In genomic region chr6:34469499-34469898, GRCh38 we compare ENCODE assay signal across 23 cellular contexts. TPM values are rescaled to one million over a fixed set of nuclear protein-coding genes. Genes with fewer than 3 reads are reported as not detected.
A peak's percentile ranks its signal among the peaks of the same experiment; 100 is the strongest.
DNase-seq lines count a peak whose midpoint lies in the region; ATAC-seq and TF ChIP-seq lines count a peak whose summit lies in the region.
"Had no signal": no experiment of that assay in that cellular context is flagged by ENCODE, and none has a peak within 500 bp of the region (broad histone marks: within the 10 kb centered on the region; RNA-seq: fewer than 3 reads in every experiment).

No MANE protein-coding gene starts in this region.

- no peak overlapping the region for H3K4ac ChIP-seq in neuronal stem cell (ENCODE audit: low read length)

- POLR2A ChIA-PET in HCT116 (lab: Charles Lee), result interaction anchor here (0.6 kb wide), 1 partner anchor 46 kb away, joined by 3 read pairs; no protein-coding TSS in a partner anchor

- H3K79me2 ChIP-seq in HCT116 (ENCODE audit: insufficient read depth, low read length) (no peaks in the 10 kb centered on the region), SU-DHL-6 (ENCODE audit: insufficient read depth, low read length) (peaks cover 17% of the 10 kb centered on the region; the same call in 1 of the 2 replicates)

- no peak for TF ChIP-seq POLR2A in HCT116 (IDR thresholded peaks at IDR 0.05; ENCODE audit: borderline replicate concordance, extremely low read depth, insufficient read depth, insufficient read length)
- no peak for TF ChIP-seq POLR2A in uterus (IDR thresholded peaks at IDR 0.05)

- peak overlapping the region; percentile 95 for H2AK5ac ChIP-seq in neuronal stem cell (ENCODE audit: low read depth, low read length)

- H3K27me3 ChIP-seq in BLaER1 (0 out of 2 replicates have a peak, but pooled peaks cover 4% of the 10 kb centered on the region), HCT116 (ENCODE audit: insufficient read depth, low read length) (no peaks in the 10 kb centered on the region), SU-DHL-6 (ENCODE audit: low read length) (no peaks in the 10 kb centered on the region), neuronal stem cell (ENCODE audit: control insufficient read depth in 3 of 3, insufficient read depth in 3 of 3, low read depth in 1 of 3, low read length in 3 of 3) (peaks cover 0 to 39% (median 14%) of the 10 kb centered on the region in 3 experiments), uterus (no peaks in the 10 kb centered on the region)
- H3K27me3 ChIP-seq: BE2C had no signal

- H2AFZ ChIP-seq in HCT116 (ENCODE audit: low read depth, low read length, poor library complexity, severe bottlenecking), result no peak overlapping the region
- no peak overlapping the region for H2AFZ ChIP-seq in SU-DHL-6 (ENCODE audit: low read depth, low read length, severe bottlenecking)
- H2AFZ ChIP-seq in neuronal stem cell (ENCODE audit: low read length), result no peak overlapping the region
- H2AFZ ChIP-seq: GM23248 had no signal

- H3K9ac ChIP-seq in BLaER1, result no peak overlapping the region
- H3K9ac ChIP-seq in HCT116 (ENCODE audit: low read length), result no peak overlapping the region
- 0 out of 2 replicates have a peak overlapping the region, but pooled peaks have one; percentile 31 for H3K9ac ChIP-seq in SU-DHL-6 (ENCODE audit: low read length)
- no peak overlapping the region for H3K9ac ChIP-seq in neuronal stem cell (ENCODE audit: low read depth, low read length, poor library complexity)
- H3K9ac ChIP-seq: GM23248 had no signal

- ATAC-seq in HCT116, result no peak
- ATAC-seq in HG03354 (IDR thresholded peaks at IDR 0.05; ENCODE audit: poor library complexity, severe bottlenecking, unreplicated experiment), result no peak
- ATAC-seq: A549, Right ventricle myocardium inferior had no signal

- TF ChIP-seq CTCF in HCT116 (IDR thresholded peaks at IDR 0.05 in 2 of 3, conservative IDR thresholded peaks at IDR 0.05 in 1 of 3; ENCODE audit: borderline replicate concordance in 1 of 3, insufficient read depth in 1 of 3, low read depth in 2 of 3, low read length in 2 of 3), result no peak
- TF ChIP-seq CTCF in SU-DHL-6 (IDR thresholded peaks at IDR 0.05; ENCODE audit: insufficient read depth, low read length, poor library complexity, severe bottlenecking), result no peak
- TF ChIP-seq CTCF in uterus (IDR thresholded peaks at IDR 0.05), result no peak

- peaks cover 48% of the 10 kb centered on the region for H3K4me1 ChIP-seq in BLaER1
- peaks cover 0 to 13% of the 10 kb centered on the region in 2 experiments; a peak in 1 of 4 replicates for H3K4me1 ChIP-seq in HCT116 (ENCODE audit: control insufficient read depth in 1 of 2, insufficient read depth in 2 of 2, low read length in 2 of 2)
- H3K4me1 ChIP-seq in neuronal stem cell (ENCODE audit: control insufficient read depth in 2 of 2, insufficient read depth in 1 of 2, low read depth in 1 of 2, low read length in 2 of 2), result peaks cover 4 to 6% of the 10 kb centered on the region in 2 donors
- H3K4me1 ChIP-seq in uterus, result peaks cover 0 to 8% of the 10 kb centered on the region in 2 donors
- H3K4me1 ChIP-seq: A549, BE2C, HAP-1 had no signal

- no peaks in the 10 kb centered on the region for H3K36me3 ChIP-seq in BLaER1
- H3K36me3 ChIP-seq in HCT116 (ENCODE audit: control insufficient read depth in 1 of 2, insufficient read depth in 2 of 2, low read length in 2 of 2), result no peaks in the 10 kb centered on the region
- H3K36me3 ChIP-seq in SU-DHL-6 (ENCODE audit: low read length), result no peaks in the 10 kb centered on the region
- no peaks in the 10 kb centered on the region for H3K36me3 ChIP-seq in neuronal stem cell (replicated peaks in 1 of 2; ENCODE audit: control insufficient read depth in 2 of 2, insufficient read depth in 2 of 2, low read length in 2 of 2)
- no peaks in the 10 kb centered on the region for H3K36me3 ChIP-seq in uterus
- H3K36me3 ChIP-seq: BE2C, HAP-1, SJSA1 had no signal

- H4K20me1 ChIP-seq in BLaER1 (no peaks in the 10 kb centered on the region), HCT116 (ENCODE audit: insufficient read depth) (no peaks in the 10 kb centered on the region), SU-DHL-6 (ENCODE audit: low read depth, low read length) (no peaks in the 10 kb centered on the region)

- peak overlapping the region; percentile 7 for H2BK12ac ChIP-seq in neuronal stem cell (ENCODE audit: low read length)

- H3K27ac ChIP-seq in BLaER1 (peak overlapping the region; percentile 49; the same call in 1 of the 2 replicates), HCT116 (ENCODE audit: low read depth, low read length) (no peak overlapping the region), SU-DHL-6 (ENCODE audit: low read depth, low read length) (peak overlapping the region; percentile 74), neuronal stem cell (replicated peaks; ENCODE audit: low read length) (no peak overlapping the region), uterus (no peak overlapping the region)
- H3K27ac ChIP-seq: A549, GM23248, SJSA1 had no signal

- H3K4me2 ChIP-seq in BLaER1, result peak overlapping the region; percentile 73
- no peak overlapping the region for H3K4me2 ChIP-seq in HCT116 (ENCODE audit: low read length)
- peak overlapping the region; percentile 53 for H3K4me2 ChIP-seq in SU-DHL-6 (ENCODE audit: low read depth, low read length, poor library complexity, severe bottlenecking)
- no peak overlapping the region for H3K4me2 ChIP-seq in neuronal stem cell (ENCODE audit: insufficient read depth, low read length, poor library complexity, severe bottlenecking)
- H3K4me2 ChIP-seq: A549 had no signal

- peak overlapping the region; percentile 92 for H4K8ac ChIP-seq in neuronal stem cell (ENCODE audit: low read depth, low read length)

- H3K4me3 ChIP-seq in BLaER1 (no peak overlapping the region), HCT116 (replicated peaks in 1 of 2; ENCODE audit: low read depth in 1 of 2, low read length in 2 of 2) (no peak overlapping the region), SU-DHL-6 (ENCODE audit: insufficient read depth, low read length, poor library complexity, severe bottlenecking) (no peak overlapping the region), neuronal stem cell (ENCODE audit: low read length in 2 of 2) (no peak overlapping the region), uterus (no peak overlapping the region)
- H3K4me3 ChIP-seq: A549, GM23248, HAP-1, SJSA1 had no signal

- no peaks in the 10 kb centered on the region for H3K9me3 ChIP-seq in BLaER1
- no peaks in the 10 kb centered on the region; a peak in 1 of 4 replicates for H3K9me3 ChIP-seq in HCT116 (ENCODE audit: control insufficient read depth in 1 of 2, insufficient read depth in 1 of 2, low read depth in 1 of 2, low read length in 2 of 2)
- no peaks in the 10 kb centered on the region for H3K9me3 ChIP-seq in SU-DHL-6 (ENCODE audit: insufficient read depth, low read length)
- H3K9me3 ChIP-seq in neuronal stem cell (replicated peaks in 1 of 2; ENCODE audit: control insufficient read depth in 2 of 2, insufficient read depth in 1 of 2, low read depth in 1 of 2, low read length in 2 of 2), result no peaks in the 10 kb centered on the region
- no peaks in the 10 kb centered on the region for H3K9me3 ChIP-seq in uterus
- H3K9me3 ChIP-seq: A549, BE2C, HAP-1, SJSA1 had no signal

- peak overlapping the region; percentile 11 for H2BK5ac ChIP-seq in neuronal stem cell (ENCODE audit: low read length)

- H3K9me2 ChIP-seq in HCT116 (ENCODE audit: insufficient read depth) (no peaks in the 10 kb centered on the region), SU-DHL-6 (replicated peaks; ENCODE audit: insufficient read depth, low read length) (no peaks in the 10 kb centered on the region)

- intact Hi-C loops in HCT116 (cut with micrococcal nuclease) (no loop called here), uterus (cut with DNase I; ENCODE audit: low total_unique reads) (no loop called here)

- CTCF ChIA-PET in HCT116 (lab: Charles Lee), result no interaction called here

- H2BK120ac ChIP-seq in neuronal stem cell (ENCODE audit: low read depth, low read length), result no peak overlapping the region

- 0 out of 2 replicates have a peak, but pooled peaks have one; percentile 5 for TF ChIP-seq RAD21 in HCT116 (IDR thresholded peaks at IDR 0.05; ENCODE audit: low read depth)

- DNase-seq in HCT116 (ENCODE audit: low read depth, low spot score), result no peak
- no peak for DNase-seq in neuronal stem cell (ENCODE audit: low spot score)
- no peak for DNase-seq in uterus
- no peak for DNase-seq in NCI-H345 (lab: John Stamatoyannopoulos, UW)
- DNase-seq: BE2C; CD4-positive, alpha-beta memory T cell; DND-41; GM23248; NCI-H1105; NCI-H1694 treated with DMSO at 0.1 percent for 48 hours; NCI-H446 treated with DMSO at 0.1 percent for 48 hours; NCI-H526 treated with DMSO at 0.1 percent for 48 hours; NK-92 treated with Interleukin-12 subunit alpha and Interleukin-12 subunit beta, amount 100 ng/mL, for 24 hours; OCI-M1 had no signal

- no TSS peak for BruUV-seq in HCT116 (replicated peaks; lab: Mats Ljungman, UMichigan)

- H3K79me1 ChIP-seq in neuronal stem cell (ENCODE audit: low read depth, low read length), result no peaks in the 10 kb centered on the region

- no peak overlapping the region for H2BK15ac ChIP-seq in neuronal stem cell (ENCODE audit: low read length)

- no peak overlapping the region for H4K91ac ChIP-seq in neuronal stem cell (ENCODE audit: low read depth, low read length, poor library complexity)

- H3K14ac ChIP-seq in neuronal stem cell (ENCODE audit: low read length), result no peak overlapping the region

- peak overlapping the region; percentile 73 for H3K23ac ChIP-seq in neuronal stem cell (ENCODE audit: low read depth, low read length, poor library complexity)

- peaks cover 26% of the 10 kb centered on the region for H3F3A ChIP-seq in SU-DHL-6 (ENCODE audit: insufficient read depth)

- H3K18ac ChIP-seq in neuronal stem cell (ENCODE audit: low read length), result peak overlapping the region; percentile 63

- RAD21 ChIA-PET in HCT116 (lab: Charles Lee; ENCODE audit: low non-redundant PET in 1 of 2, low total read pairs in 2 of 2, uncharacterized antibody in 2 of 2, unreplicated experiment in 2 of 2), result no interaction called here

- WGBS in neuronal stem cell (ENCODE audit: extremely low coverage in 2 of 2, insufficient read length in 2 of 2, insufficient replicate concordance in 1 of 2), 2 donors, result no CpG with 5 or more reads among the region's 3 CpGs

TF ChIP-seq in HCT116, 20 proteins besides CTCF, POLR2A, EP300 and RAD21:
- no peak for TF ChIP-seq SP1 (IDR thresholded peaks at IDR 0.05; ENCODE audit: low read depth)
- TF ChIP-seq EZH2 (IDR thresholded peaks at IDR 0.05), result no peak
- no peak for TF ChIP-seq JUND (IDR thresholded peaks at IDR 0.05)

RNA-seq across cellular contexts. Expression of gene PACSIN1, which starts 3.6 kb away (rescaled TPM):
- total RNA-seq in HCT116 (2021; ENCODE audit: unreplicated experiment), result 5.0 TPM
- 2.9 and 4.1 TPM in 2 replicates for polyA plus RNA-seq in HCT116 (2012)
- polyA plus RNA-seq in neuronal stem cell (2013, experiment 1 of 2), result 2.1 TPM
- polyA plus RNA-seq in neuronal stem cell (2013, experiment 2 of 2), result 2.0 TPM
- total RNA-seq in uterus, result under 1 TPM in 1 of 4 donors, not detected in 3; 0.28 TPM
- total RNA-seq: G401, GM23248, SJSA1 had no signal
- polyA plus RNA-seq: GM23248, IgD-negative memory B cell had no signal

RNA-seq across cellular contexts. Expression of gene RPS10, which starts 43.6 kb away (rescaled TPM):
- 1,863 TPM for total RNA-seq in HCT116 (2021; ENCODE audit: unreplicated experiment)
- 3,637 and 4,200 TPM in 2 replicates for polyA plus RNA-seq in HCT116 (2012)
- polyA plus RNA-seq in neuronal stem cell (2013, experiment 1 of 2), result 2,646 TPM
- 2,609 TPM for polyA plus RNA-seq in neuronal stem cell (2013, experiment 2 of 2)
- total RNA-seq in uterus, result 1,000 to 10,000 TPM; 1,812 to 9,385 (median 3,859) TPM

Comparison
In these comparisons a context has a peak if more than half of its experiments do, and no peak if none do; other contexts are left out.
1. H3K27ac ChIP-seq: peak in BLaER1 (single experiment) and SU-DHL-6 (single experiment); none in HCT116 (single experiment), neuronal stem cell (single experiment) and uterus (0 of 2).
2. H3K4me2 ChIP-seq: peak in BLaER1 (single experiment) and SU-DHL-6 (single experiment); none in HCT116 (single experiment) and neuronal stem cell (single experiment).